1 cellular context compared by ENCODE assay signal in the genomic region with DNA sequence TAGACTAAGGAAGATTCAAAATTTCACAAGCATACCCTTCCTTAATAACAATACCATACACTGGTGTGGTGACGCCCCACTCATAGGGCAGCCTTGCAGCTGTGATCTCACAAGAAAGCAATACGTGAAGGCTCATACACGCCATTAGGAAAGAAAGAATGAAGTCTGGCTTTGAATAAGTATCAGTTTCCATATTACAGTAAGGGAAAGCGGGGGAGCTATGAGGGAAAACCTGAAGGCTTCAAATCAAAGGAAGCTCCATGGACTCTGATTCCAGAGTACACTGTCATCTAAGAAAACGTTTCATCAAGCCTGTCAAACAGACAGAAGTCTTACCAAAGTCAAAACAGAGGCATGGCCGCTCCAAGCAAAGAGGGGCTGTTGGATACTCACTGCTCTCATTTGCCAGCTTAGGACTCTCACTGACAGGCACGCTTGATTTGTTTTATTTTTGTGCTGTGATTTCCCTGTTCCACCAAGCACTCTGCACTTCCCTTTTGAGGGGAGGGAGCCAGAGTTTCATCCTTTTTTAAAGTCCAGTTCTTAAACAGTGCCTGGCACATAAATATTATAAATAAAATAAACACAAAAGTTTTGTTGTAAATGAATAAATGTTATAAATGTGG.
TF ChIP-seq lines count a peak whose summit lies in the region.

No MANE protein-coding gene starts in this region.

TF ChIP-seq in SK-N-SH treated with all-trans-retinoic acid at 6 μM for 48 hours, 23 proteins besides CTCF, POLR2A, EP300 and RAD21 (continued from another document):
- TF ChIP-seq, protein P1, sequence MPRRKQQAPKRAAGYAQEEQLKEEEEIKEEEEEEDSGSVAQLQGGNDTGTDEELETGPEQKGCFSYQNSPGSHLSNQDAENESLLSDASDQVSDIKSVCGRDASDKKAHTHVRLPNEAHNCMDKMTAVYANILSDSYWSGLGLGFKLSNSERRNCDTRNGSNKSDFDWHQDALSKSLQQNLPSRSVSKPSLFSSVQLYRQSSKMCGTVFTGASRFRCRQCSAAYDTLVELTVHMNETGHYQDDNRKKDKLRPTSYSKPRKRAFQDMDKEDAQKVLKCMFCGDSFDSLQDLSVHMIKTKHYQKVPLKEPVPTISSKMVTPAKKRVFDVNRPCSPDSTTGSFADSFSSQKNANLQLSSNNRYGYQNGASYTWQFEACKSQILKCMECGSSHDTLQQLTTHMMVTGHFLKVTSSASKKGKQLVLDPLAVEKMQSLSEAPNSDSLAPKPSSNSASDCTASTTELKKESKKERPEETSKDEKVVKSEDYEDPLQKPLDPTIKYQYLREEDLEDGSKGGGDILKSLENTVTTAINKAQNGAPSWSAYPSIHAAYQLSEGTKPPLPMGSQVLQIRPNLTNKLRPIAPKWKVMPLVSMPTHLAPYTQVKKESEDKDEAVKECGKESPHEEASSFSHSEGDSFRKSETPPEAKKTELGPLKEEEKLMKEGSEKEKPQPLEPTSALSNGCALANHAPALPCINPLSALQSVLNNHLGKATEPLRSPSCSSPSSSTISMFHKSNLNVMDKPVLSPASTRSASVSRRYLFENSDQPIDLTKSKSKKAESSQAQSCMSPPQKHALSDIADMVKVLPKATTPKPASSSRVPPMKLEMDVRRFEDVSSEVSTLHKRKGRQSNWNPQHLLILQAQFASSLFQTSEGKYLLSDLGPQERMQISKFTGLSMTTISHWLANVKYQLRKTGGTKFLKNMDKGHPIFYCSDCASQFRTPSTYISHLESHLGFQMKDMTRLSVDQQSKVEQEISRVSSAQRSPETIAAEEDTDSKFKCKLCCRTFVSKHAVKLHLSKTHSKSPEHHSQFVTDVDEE (CRISPR knock-in tag; IDR thresholded peaks at IDR 0.05): no peak
- no peak for TF ChIP-seq ZFP30 (CRISPR knock-in tag; IDR thresholded peaks at IDR 0.05)
- TF ChIP-seq BACH2 (CRISPR knock-in tag; IDR thresholded peaks at IDR 0.05; ENCODE audit: borderline replicate concordance): no peak
- no peak for TF ChIP-seq ISL1 (CRISPR knock-in tag; IDR thresholded peaks at IDR 0.05)
- TF ChIP-seq ZNF8 (CRISPR knock-in tag; IDR thresholded peaks at IDR 0.05): no peak
- TF ChIP-seq TOX (CRISPR knock-in tag; IDR thresholded peaks at IDR 0.05; ENCODE audit: borderline replicate concordance): no peak
- no peak for TF ChIP-seq OSR1 (CRISPR knock-in tag; IDR thresholded peaks at IDR 0.05)
- no peak for TF ChIP-seq PPARA (CRISPR knock-in tag; IDR thresholded peaks at IDR 0.05; ENCODE audit: borderline replicate concordance)
- no peak for TF ChIP-seq SNAI2 (CRISPR knock-in tag; IDR thresholded peaks at IDR 0.05)
- no peak for TF ChIP-seq ZNF565 (CRISPR knock-in tag; conservative IDR thresholded peaks at IDR 0.05; ENCODE audit: low read depth)
- TF ChIP-seq, protein P2, sequence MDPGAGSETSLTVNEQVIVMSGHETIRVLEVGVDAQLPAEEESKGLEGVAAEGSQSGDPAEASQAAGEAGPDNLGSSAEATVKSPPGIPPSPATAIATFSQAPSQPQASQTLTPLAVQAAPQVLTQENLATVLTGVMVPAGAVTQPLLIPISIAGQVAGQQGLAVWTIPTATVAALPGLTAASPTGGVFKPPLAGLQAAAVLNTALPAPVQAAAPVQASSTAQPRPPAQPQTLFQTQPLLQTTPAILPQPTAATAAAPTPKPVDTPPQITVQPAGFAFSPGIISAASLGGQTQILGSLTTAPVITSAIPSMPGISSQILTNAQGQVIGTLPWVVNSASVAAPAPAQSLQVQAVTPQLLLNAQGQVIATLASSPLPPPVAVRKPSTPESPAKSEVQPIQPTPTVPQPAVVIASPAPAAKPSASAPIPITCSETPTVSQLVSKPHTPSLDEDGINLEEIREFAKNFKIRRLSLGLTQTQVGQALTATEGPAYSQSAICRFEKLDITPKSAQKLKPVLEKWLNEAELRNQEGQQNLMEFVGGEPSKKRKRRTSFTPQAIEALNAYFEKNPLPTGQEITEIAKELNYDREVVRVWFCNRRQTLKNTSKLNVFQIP (CRISPR knock-in tag; IDR thresholded peaks at IDR 0.05; ENCODE audit: borderline replicate concordance, low read depth): no peak
- TF ChIP-seq ESRRG (CRISPR knock-in tag; IDR thresholded peaks at IDR 0.05): no peak
